Comparison of ENCODE assay signal across 1 cellular context in genomic region chr20:44644384-44645131, GRCh38.
TF ChIP-seq lines count a peak whose summit lies in the region.

No MANE protein-coding gene starts in this region.

TF ChIP-seq in GM12878, 131 proteins besides CTCF, POLR2A, EP300 and RAD21 (continued from another document and continues in another):
- TF ChIP-seq ZBTB4 (CRISPR knock-in tag; IDR thresholded peaks at IDR 0.05): no peak
- no peak for TF ChIP-seq SREBF1 (IDR thresholded peaks at IDR 0.05; ENCODE audit: low read length)
- TF ChIP-seq CEBPZ (IDR thresholded peaks at IDR 0.05; ENCODE audit: low read depth, low read length): no peak
- no peak; the same call in 1 of the 2 replicates for TF ChIP-seq ZNF24 (IDR thresholded peaks at IDR 0.05)
- peak; percentile 54 for TF ChIP-seq EED (IDR thresholded peaks at IDR 0.05; ENCODE audit: low read depth)
- no peak for TF ChIP-seq ATF3 (IDR thresholded peaks at IDR 0.05; ENCODE audit: borderline replicate concordance, extremely low read depth, low read depth, low read length)
- TF ChIP-seq BRCA1 (IDR thresholded peaks at IDR 0.05; ENCODE audit: low read depth, low read length): no peak
- peak; percentile 89; the same call in 1 of the 2 replicates for TF ChIP-seq SMARCA5 (IDR thresholded peaks at IDR 0.05)
- TF ChIP-seq ZNF592 (IDR thresholded peaks at IDR 0.05): no peak
- TF ChIP-seq SREBF2 (IDR thresholded peaks at IDR 0.05; ENCODE audit: low read length): no peak
- TF ChIP-seq MEF2A (IDR thresholded peaks at IDR 0.05; ENCODE audit: insufficient read depth, low read depth, low read length): no peak
- TF ChIP-seq NKRF (conservative IDR thresholded peaks at IDR 0.05): no peak
- TF ChIP-seq FOS (IDR thresholded peaks at IDR 0.05; ENCODE audit: borderline replicate concordance, extremely low read depth, insufficient read length): no peak
- TF ChIP-seq POLR2AphosphoS2 (IDR thresholded peaks at IDR 0.05; ENCODE audit: low read depth, low read length): no peak
- TF ChIP-seq ZNF622 (IDR thresholded peaks at IDR 0.05): no peak
- peak in 1 of 2 experiments; percentile 46; a peak in 1 of 4 replicates for TF ChIP-seq BHLHE40 (IDR thresholded peaks at IDR 0.05; ENCODE audit: borderline replicate concordance in 1 of 2, low read depth in 2 of 2, low read length in 1 of 2)
- no peak for TF ChIP-seq KLF5 (IDR thresholded peaks at IDR 0.05; ENCODE audit: partially characterized antibody)
- no peak for TF ChIP-seq KAT2A (conservative IDR thresholded peaks at IDR 0.05; ENCODE audit: control insufficient read depth, low read depth, low read length)
- TF ChIP-seq ZNF217 (IDR thresholded peaks at IDR 0.05): peak; percentile 73
- TF ChIP-seq RAD51 (IDR thresholded peaks at IDR 0.05): peak; percentile 16; the same call in 1 of the 2 replicates
- TF ChIP-seq ELK1 (IDR thresholded peaks at IDR 0.05; ENCODE audit: low read depth, low read length): no peak
- no peak for TF ChIP-seq TAF1 (IDR thresholded peaks at IDR 0.05; ENCODE audit: borderline replicate concordance, low read depth, low read length)
- no peak for TF ChIP-seq PAX5 (IDR thresholded peaks at IDR 0.05; ENCODE audit: borderline replicate concordance, low read depth, low read length)
- TF ChIP-seq MEF2B (IDR thresholded peaks at IDR 0.05; ENCODE audit: partially characterized antibody, poor library complexity, severe bottlenecking): peak; percentile 69
- TF ChIP-seq TARDBP (IDR thresholded peaks at IDR 0.05; ENCODE audit: borderline replicate concordance): no peak
- no peak for TF ChIP-seq NFXL1 (IDR thresholded peaks at IDR 0.05; ENCODE audit: borderline replicate concordance)
- TF ChIP-seq SP1 (IDR thresholded peaks at IDR 0.05; ENCODE audit: low read depth, low read length): no peak
- peak; percentile 74 for TF ChIP-seq PKNOX1 (IDR thresholded peaks at IDR 0.05)
- no peak for TF ChIP-seq CUX1 (IDR thresholded peaks at IDR 0.05; ENCODE audit: insufficient replicate concordance, low read depth, low read length)
- TF ChIP-seq JUNB (IDR thresholded peaks at IDR 0.05): no peak
- TF ChIP-seq HSF1 (IDR thresholded peaks at IDR 0.05; ENCODE audit: low read depth, low read length): no peak
